In the genomic region with DNA sequence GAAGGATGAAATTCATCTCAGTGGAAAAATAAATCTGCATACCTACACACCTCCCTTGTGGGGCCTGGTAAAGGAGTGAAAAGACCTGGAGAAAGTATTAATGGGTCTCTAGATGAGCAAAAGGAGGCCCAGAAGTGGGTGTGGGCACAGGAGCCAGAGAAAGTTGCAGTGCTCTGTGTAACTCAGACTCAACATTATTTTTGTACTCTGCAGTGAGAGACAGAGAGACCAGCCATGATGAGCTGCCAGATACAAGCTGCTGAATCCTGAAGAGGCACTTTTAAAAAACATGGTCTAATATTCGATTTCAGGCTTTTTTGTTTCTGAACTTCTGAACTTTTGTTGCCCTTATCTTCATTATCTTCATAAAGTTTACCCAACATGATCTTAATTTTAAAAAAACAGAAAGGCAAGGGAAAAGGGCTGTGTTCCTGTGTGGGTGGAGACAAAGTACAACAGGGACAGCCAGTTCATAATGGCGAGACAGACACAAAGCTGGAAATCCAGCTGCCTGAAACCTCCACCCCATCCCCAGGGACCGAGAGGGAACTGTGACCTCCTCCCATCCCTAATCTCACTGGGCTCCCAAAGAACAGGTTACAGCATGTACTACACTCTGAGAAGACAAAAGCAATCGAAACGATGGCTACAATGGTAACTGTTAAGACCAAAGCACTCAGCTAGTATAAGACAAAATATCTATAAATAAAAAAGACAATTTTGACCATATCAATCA, we compare ENCODE assay signal across 11 cellular contexts.
A peak's percentile ranks its signal among the peaks of the same experiment; 100 is the strongest.
DNase-seq lines count a peak whose midpoint lies in the region; ATAC-seq and TF ChIP-seq lines count a peak whose summit lies in the region.
"Had no signal": no experiment of that assay in that cellular context is flagged by ENCODE, and none has a peak within 500 bp of the region (broad histone marks: within the 10 kb centered on the region; RNA-seq: fewer than 3 reads in every experiment).

No MANE protein-coding gene starts in this region.

- H4K20me1 ChIP-seq in IMR-90 (ENCODE audit: insufficient read depth, low read length) (peaks cover 6% of the 10 kb centered on the region; the same call in 1 of the 2 replicates), OCI-LY1 (ENCODE audit: insufficient read depth, low read length) (no peaks in the 10 kb centered on the region)

- ATAC-seq in IMR-90 (ENCODE audit: low read depth): no peak; the same call in 1 of the 2 replicates
- peak; percentile 79 to 97 (median 92) for ATAC-seq in heart right ventricle
- ATAC-seq in HG03159 (IDR thresholded peaks at IDR 0.05; ENCODE audit: unreplicated experiment): no peak
- no peak for ATAC-seq in GM21529 (IDR thresholded peaks at IDR 0.05; ENCODE audit: unreplicated experiment)

- H3K4me3 ChIP-seq in IMR-90 (ENCODE audit: insufficient read depth, low read depth, low read length): no peak overlapping the region
- H3K4me3 ChIP-seq in OCI-LY1 (ENCODE audit: low read depth, low read length, poor library complexity, severe bottlenecking): no peak overlapping the region
- peak overlapping the region in 2 of 10 donors; percentile 6 to 10 for H3K4me3 ChIP-seq in heart right ventricle
- no peak overlapping the region for H3K4me3 ChIP-seq in sigmoid colon
- H3K4me3 ChIP-seq: ovary had no signal

- no peak overlapping the region for H3K56ac ChIP-seq in IMR-90 (ENCODE audit: extremely low read depth, insufficient read depth, low read length)

- H3K14ac ChIP-seq in IMR-90 (replicated peaks; ENCODE audit: low read depth, low read length): 0 out of 2 replicates have a peak overlapping the region, but pooled peaks have one; percentile 14

- no peak overlapping the region for H2BK5ac ChIP-seq in IMR-90 (ENCODE audit: low read depth, low read length, poor library complexity, severe bottlenecking)

- TF ChIP-seq POLR2A in IMR-90 (IDR thresholded peaks at IDR 0.05; ENCODE audit: low read depth, low read length): no peak
- no peak for TF ChIP-seq POLR2A in sigmoid colon (IDR thresholded peaks at IDR 0.05)

- no peak for TF ChIP-seq RAD21 in IMR-90 (IDR thresholded peaks at IDR 0.05; ENCODE audit: low read length)

- H3K9me2 ChIP-seq in OCI-LY1 (ENCODE audit: low read depth, low read length): no peaks in the 10 kb centered on the region

- H4K8ac ChIP-seq in IMR-90 (ENCODE audit: low read depth in 2 of 2, low read length in 2 of 2): no peak overlapping the region

- no peak overlapping the region for H2BK120ac ChIP-seq in IMR-90 (ENCODE audit: low read depth, low read length)

- no peak overlapping the region for H3K18ac ChIP-seq in IMR-90 (ENCODE audit: low read depth, low read length)

- dilution Hi-C loops in IMR-90 (cut with HindIII; ENCODE audit: low sequenced_read_pairs, unreplicated experiment): no loop called here

- H3K4me1 ChIP-seq in IMR-90 (ENCODE audit: control insufficient read depth, insufficient read depth, low read length) (peaks cover 1% of the 10 kb centered on the region; the same call in 1 of the 2 replicates), OCI-LY1 (ENCODE audit: insufficient read depth, low read length, severe bottlenecking) (peaks cover 51% of the 10 kb centered on the region), heart right ventricle (peaks cover 7 to 60% (median 46%) of the 10 kb centered on the region in 9 donors), sigmoid colon (peaks cover 0 to 40% (median 27%) of the 10 kb centered on the region in 4 donors)

- DNase-seq in IMR-90 (no peak), heart right ventricle (peak; percentile 59 to 82), sigmoid colon (no peak), NCI-H1048 (lab: John Stamatoyannopoulos, UW) (no peak), OCI-M2 (lab: John Stamatoyannopoulos, UW; ENCODE audit: unreplicated experiment) (no peak)
- DNase-seq: activated CD4-positive, alpha-beta T cell treated with anti-CD3 and anti-CD28 coated beads, Interleukin-2, amount 10 ng/mL, durations not matched to agents 7 days and 5 days; hippocampal formation had no signal

- intact Hi-C loops in IMR-90 (cut with micrococcal nuclease) (no loop called here), heart right ventricle (cut with DNase I) (loop anchor here in 4 of 10 donors (2.0 to 10.0 kb wide), 4 partner anchors 75 to 518 kb away; partner anchors contain the start of gene KLF12 (in 2 of the 4)), sigmoid colon (cut with DNase I) (no loop called here)

- H3K79me1 ChIP-seq in IMR-90 (ENCODE audit: low read depth in 1 of 2, low read length in 2 of 2): peaks cover 41 to 57% of the 10 kb centered on the region in 2 experiments

- no peak overlapping the region for H3K23ac ChIP-seq in IMR-90 (ENCODE audit: low read depth, low read length)

- peak overlapping the region; percentile 4; the same call in 1 of the 2 replicates for H4K5ac ChIP-seq in IMR-90 (ENCODE audit: low read depth, low read length)

- H2AFZ ChIP-seq in IMR-90 (replicated peaks; ENCODE audit: low read length, poor library complexity): no peak overlapping the region
- no peak overlapping the region for H2AFZ ChIP-seq in OCI-LY1 (ENCODE audit: low read length)

- TF ChIP-seq CTCF in IMR-90 (conservative IDR thresholded peaks at IDR 0.05; ENCODE audit: low read depth, low read length) (no peak), OCI-LY1 (IDR thresholded peaks at IDR 0.05; ENCODE audit: low read length) (no peak), heart right ventricle (IDR thresholded peaks at IDR 0.05) (no peak), sigmoid colon (IDR thresholded peaks at IDR 0.05) (no peak)

- no peak overlapping the region for H2BK20ac ChIP-seq in IMR-90 (ENCODE audit: low read depth, low read length)

- WGBS in IMR-90 (ENCODE audit: extremely low coverage in 2 of 2, insufficient read length in 1 of 2), 2 experiments: no CpG with 5 or more reads among the region's 5 CpGs
- WGBS in heart right ventricle, 2 donors: 19 to 23% methylated on average over 5 of the region's 5 CpGs
- 68% methylated on average over 5 of the region's 5 CpGs for WGBS in sigmoid colon, 2 donors

- H2AK9ac ChIP-seq in IMR-90 (replicated peaks; ENCODE audit: low read depth, low read length, poor library complexity): no peak overlapping the region

- POLR2A ChIA-PET in IMR-90 (lab: Charles Lee; ENCODE audit: unreplicated experiment): no interaction called here

- no peak overlapping the region for H3K4ac ChIP-seq in IMR-90 (ENCODE audit: low read depth, low read length)

- no peak overlapping the region for H3K9ac ChIP-seq in IMR-90 (ENCODE audit: low read depth, low read length)
- peak overlapping the region; percentile 26 for H3K9ac ChIP-seq in OCI-LY1 (ENCODE audit: low read length)

- H3K36me3 ChIP-seq in IMR-90 (ENCODE audit: control insufficient read depth, insufficient read depth, low read length): no peaks in the 10 kb centered on the region; the same call in 1 of the 2 replicates
- H3K36me3 ChIP-seq in OCI-LY1 (ENCODE audit: insufficient read depth, low read length): peaks cover 8% of the 10 kb centered on the region; the same call in 1 of the 2 replicates
- no peaks in the 10 kb centered on the region for H3K36me3 ChIP-seq in heart right ventricle
- H3K36me3 ChIP-seq in sigmoid colon: no peaks in the 10 kb centered on the region
- H3K36me3 ChIP-seq: ovary had no signal

- TF ChIP-seq EP300 in sigmoid colon (IDR thresholded peaks at IDR 0.05): no peak

- H3K9me3 ChIP-seq in IMR-90 (ENCODE audit: control insufficient read depth, insufficient read depth, low read length) (no peaks in the 10 kb centered on the region), OCI-LY1 (ENCODE audit: low read length) (peaks cover 2% of the 10 kb centered on the region; the same call in 1 of the 2 replicates), heart right ventricle (peaks cover 0 to 4% (median 0%) of the 10 kb centered on the region in 11 donors), sigmoid colon (no peaks in the 10 kb centered on the region)
- H3K9me3 ChIP-seq: ovary had no signal

- in situ Hi-C loops in IMR-90 (cut with MboI; ENCODE audit: low sequenced_read_pairs): no loop called here

- no peaks in the 10 kb centered on the region for H3F3A ChIP-seq in OCI-LY1 (ENCODE audit: insufficient read depth, low read length)

- BruUV-seq in IMR-90 (replicated peaks; lab: Mats Ljungman, UMichigan): no TSS peak

- no peak overlapping the region for H4K91ac ChIP-seq in IMR-90 (ENCODE audit: insufficient read depth, low read depth, low read length)

- no peak overlapping the region for H2BK15ac ChIP-seq in IMR-90 (ENCODE audit: low read depth, low read length)

- H3K27me3 ChIP-seq in IMR-90 (ENCODE audit: control insufficient read depth, insufficient read depth, low read length): no peaks in the 10 kb centered on the region
- no peaks in the 10 kb centered on the region for H3K27me3 ChIP-seq in OCI-LY1 (ENCODE audit: insufficient read depth, low read length)
- no peaks in the 10 kb centered on the region for H3K27me3 ChIP-seq in heart right ventricle
- no peaks in the 10 kb centered on the region for H3K27me3 ChIP-seq in sigmoid colon
- H3K27me3 ChIP-seq: ovary had no signal

- peak overlapping the region; percentile 20; the same call in 1 of the 2 replicates for H2AK5ac ChIP-seq in IMR-90 (ENCODE audit: low read depth, low read length)

- 0 out of 2 replicates have a peak, but pooled peaks cover 4% of the 10 kb centered on the region for H3K79me2 ChIP-seq in OCI-LY1 (ENCODE audit: insufficient read depth, low read length)

- H3K27ac ChIP-seq in IMR-90 (ENCODE audit: insufficient read depth, low read length) (no peak overlapping the region), OCI-LY1 (ENCODE audit: low read depth, low read length, poor library complexity, severe bottlenecking) (peak overlapping the region; percentile 63), heart right ventricle (peak overlapping the region; percentile 52 to 88 (median 58)), sigmoid colon (peak overlapping the region in 3 of 4 donors; percentile 21 to 37 (median 28))

- peaks cover 12% of the 10 kb centered on the region for H3K9me1 ChIP-seq in IMR-90 (ENCODE audit: insufficient read depth, low read length)

- H3K4me2 ChIP-seq in IMR-90 (ENCODE audit: low read depth, low read length) (no peak overlapping the region), OCI-LY1 (ENCODE audit: low read length) (peak overlapping the region; percentile 45)

- CTCF ChIA-PET in IMR-90 (lab: Yijun Ruan, JAX): no interaction called here

TF ChIP-seq in IMR-90, 13 proteins besides CTCF, POLR2A, EP300 and RAD21 (continues in another document):
- TF ChIP-seq MAZ (IDR thresholded peaks at IDR 0.05; ENCODE audit: borderline replicate concordance, low read depth, low read length) (no peak), CHD1 (IDR thresholded peaks at IDR 0.05; ENCODE audit: low read depth, low read length) (no peak), MAFK (IDR thresholded peaks at IDR 0.05; ENCODE audit: low read depth, low read length) (no peak), FOS (IDR thresholded peaks at IDR 0.05; ENCODE audit: low read depth, low read length) (no peak), CEBPB (IDR thresholded peaks at IDR 0.05; ENCODE audit: low read depth, low read length) (no peak)

Comparison
In these comparisons a context has a peak if more than half of its experiments do, and no peak if none do; other contexts are left out.
1. ATAC-seq: peak in heart right ventricle (8 of 8); none in IMR-90 (single experiment), HG03159 (single experiment) and GM21529 (single experiment).
2. DNase-seq: peak in heart right ventricle (2 of 2); none in IMR-90 (single experiment), sigmoid colon (single experiment), NCI-H1048 (single experiment) and OCI-M2 (single experiment).